In genomic region chr1:25814688-25815087, GRCh38 we compare ENCODE assay signal across 18 cellular contexts. TPM values are rescaled to one million over a fixed set of nuclear protein-coding genes. Genes with fewer than 3 reads are reported as not detected.
DNase-seq lines count a peak whose midpoint lies in the region; ATAC-seq and TF ChIP-seq lines count a peak whose summit lies in the region.
"Had no signal": no experiment of that assay in that cellular context is flagged by ENCODE, and none has a peak within 500 bp of the region (broad histone marks: within the 10 kb centered on the region; RNA-seq: fewer than 3 reads in every experiment).

No MANE protein-coding gene starts in this region.

- peaks cover 20% of the 10 kb centered on the region for H3K4me1 Mint-ChIP-seq in activated T-cell treated with anti-CD3 and anti-CD28 coated beads, Interleukin-2, amount 50 U/mL, for 24 hours (ENCODE audit: low read depth)
- H3K4me1 Mint-ChIP-seq in activated T-cell treated with anti-CD3 and anti-CD28 coated beads, Interleukin-2, amount 50 U/mL, for 4 hours (ENCODE audit: low read depth), result peaks cover 18% of the 10 kb centered on the region
- peaks cover 16 to 31% of the 10 kb centered on the region in 2 donors for H3K4me1 Mint-ChIP-seq in stimulated activated naive B cell treated with anti-CD40 and anti-IgM and Interleukin-4, amounts not matched to agents 10 μg/mL and 1 μg/mL and 100 μg/mL, for 72 hours

- no peak for ATAC-seq in activated T-cell treated with anti-CD3 and anti-CD28 coated beads, Interleukin-2, amount 50 U/mL, for 4 hours
- ATAC-seq in stimulated activated naive B cell treated with anti-CD40 and anti-IgM and Interleukin-4, amounts not matched to agents 10 μg/mL and 1 μg/mL and 100 μg/mL, for 72 hours (replicated peaks), result no peak
- no peak for ATAC-seq in GM21786 (IDR thresholded peaks at IDR 0.05; ENCODE audit: unreplicated experiment)

- peaks cover 37% of the 10 kb centered on the region for H3K36me3 Mint-ChIP-seq in activated T-cell treated with anti-CD3 and anti-CD28 coated beads, Interleukin-2, amount 50 U/mL, for 24 hours (ENCODE audit: low read depth)
- no peaks in the 10 kb centered on the region for H3K36me3 Mint-ChIP-seq in activated T-cell treated with anti-CD3 and anti-CD28 coated beads, Interleukin-2, amount 50 U/mL, for 4 hours (ENCODE audit: insufficient read depth)
- peaks cover 5 to 10% of the 10 kb centered on the region in 2 donors for H3K36me3 Mint-ChIP-seq in stimulated activated naive B cell treated with anti-CD40 and anti-IgM and Interleukin-4, amounts not matched to agents 10 μg/mL and 1 μg/mL and 100 μg/mL, for 72 hours

- POLR2A ChIA-PET in RWPE1 (lab: Yijun Ruan, JAX; ENCODE audit: low non-redundant PET), result no interaction called here

- no peak for DNase-seq in activated T-cell treated with anti-CD3 and anti-CD28 coated beads, Interleukin-2, amount 50 U/mL, for 24 hours
- DNase-seq in activated T-cell treated with anti-CD3 and anti-CD28 coated beads, Interleukin-2, amount 50 U/mL, for 4 hours, result no peak
- DNase-seq in RWPE1 (ENCODE audit: low spot score), result no peak
- peak; percentile 37 for DNase-seq in islet precursor cell
- no peak for DNase-seq in stimulated activated naive B cell treated with anti-CD40 and anti-IgM and Interleukin-4, amounts not matched to agents 10 μg/mL and 1 μg/mL and 100 μg/mL, for 72 hours
- no peak for DNase-seq in DMS114 treated with DMSO at 0.1 percent for 48 hours (lab: John Stamatoyannopoulos, UW; ENCODE audit: unreplicated experiment)
- no peak for DNase-seq in HT-29 (ENCODE audit: low spot score)
- DNase-seq: BE2C; CD8-positive, alpha-beta memory T cell; HFFc6; MV-4-11; NCI-H1694 treated with DMSO at 0.1 percent for 48 hours; NCI-H510A; NCI-H82; OCI-M1; SHP77 treated with DMSO at 0.1 percent for 48 hours had no signal

- peak overlapping the region; percentile 23 for H3K27ac Mint-ChIP-seq in activated T-cell treated with anti-CD3 and anti-CD28 coated beads, Interleukin-2, amount 50 U/mL, for 24 hours
- peak overlapping the region; percentile 74 for H3K27ac Mint-ChIP-seq in stimulated activated naive B cell treated with anti-CD40 and anti-IgM and Interleukin-4, amounts not matched to agents 10 μg/mL and 1 μg/mL and 100 μg/mL, for 72 hours
- H3K27ac Mint-ChIP-seq: HFFc6 had no signal

- no peaks in the 10 kb centered on the region for H3K9me3 Mint-ChIP-seq in activated T-cell treated with anti-CD3 and anti-CD28 coated beads, Interleukin-2, amount 50 U/mL, for 24 hours
- no peaks in the 10 kb centered on the region for H3K9me3 Mint-ChIP-seq in activated T-cell treated with anti-CD3 and anti-CD28 coated beads, Interleukin-2, amount 50 U/mL, for 4 hours
- H3K9me3 Mint-ChIP-seq in stimulated activated naive B cell treated with anti-CD40 and anti-IgM and Interleukin-4, amounts not matched to agents 10 μg/mL and 1 μg/mL and 100 μg/mL, for 72 hours, result no peaks in the 10 kb centered on the region
- H3K9me3 Mint-ChIP-seq: CD8-positive, alpha-beta memory T cell; HFFc6 had no signal

- CTCF ChIA-PET in RWPE1 (lab: Yijun Ruan, JAX), result no interaction called here

- H3K27me3 Mint-ChIP-seq in activated T-cell treated with anti-CD3 and anti-CD28 coated beads, Interleukin-2, amount 50 U/mL, for 24 hours, result no peaks in the 10 kb centered on the region
- no peaks in the 10 kb centered on the region for H3K27me3 Mint-ChIP-seq in activated T-cell treated with anti-CD3 and anti-CD28 coated beads, Interleukin-2, amount 50 U/mL, for 4 hours (ENCODE audit: low read depth)
- no peaks in the 10 kb centered on the region for H3K27me3 Mint-ChIP-seq in stimulated activated naive B cell treated with anti-CD40 and anti-IgM and Interleukin-4, amounts not matched to agents 10 μg/mL and 1 μg/mL and 100 μg/mL, for 72 hours

- TF ChIP-seq CTCF in RWPE1 (conservative IDR thresholded peaks at IDR 0.05; ENCODE audit: low read depth), result no peak

- H3K4me3 Mint-ChIP-seq in activated T-cell treated with anti-CD3 and anti-CD28 coated beads, Interleukin-2, amount 50 U/mL, for 24 hours, result no peak overlapping the region
- H3K4me3 Mint-ChIP-seq in activated T-cell treated with anti-CD3 and anti-CD28 coated beads, Interleukin-2, amount 50 U/mL, for 4 hours, result no peak overlapping the region
- H3K4me3 Mint-ChIP-seq in stimulated activated naive B cell treated with anti-CD40 and anti-IgM and Interleukin-4, amounts not matched to agents 10 μg/mL and 1 μg/mL and 100 μg/mL, for 72 hours, result no peak overlapping the region
- H3K4me3 Mint-ChIP-seq: CD8-positive, alpha-beta memory T cell; HFFc6 had no signal

- H3K27ac ChIP-seq in RWPE1, result 0 out of 2 replicates have a peak overlapping the region, but pooled peaks have one; percentile 8
- H3K27ac ChIP-seq: KMS-11 had no signal

RNA-seq across cellular contexts. Expression of gene MTFR1L, which starts 5.1 kb away (rescaled TPM):
- 10 to 100 TPM; 27.7 to 37.4 (median 35.5) TPM for total RNA-seq in activated T-cell treated with anti-CD3 and anti-CD28 coated beads, Interleukin-2, amount 50 U/mL, for 4 hours
- 13.6 and 22.0 TPM in 2 replicates for total RNA-seq in HT-29 (2014; rRNA removed; shearing (Covaris generic))

RNA-seq across cellular contexts. Expression of gene SELENON, which starts 14.7 kb away (rescaled TPM):
- total RNA-seq in activated T-cell treated with anti-CD3 and anti-CD28 coated beads, Interleukin-2, amount 50 U/mL, for 4 hours, result 10 to 100 TPM; 18.9 to 23.8 (median 22.2) TPM
- 1.3 and 2.2 TPM in 2 replicates for total RNA-seq in HT-29 (2014; rRNA removed; shearing (Covaris generic))

RNA-seq across cellular contexts. Expression of gene AUNIP, which starts 44.6 kb away (rescaled TPM):
- 1 to 10 TPM; 4.1 to 4.6 (median 4.5) TPM for total RNA-seq in activated T-cell treated with anti-CD3 and anti-CD28 coated beads, Interleukin-2, amount 50 U/mL, for 4 hours
- total RNA-seq in HT-29 (2014; rRNA removed; shearing (Covaris generic)), result 8.3 and 11.4 TPM in 2 replicates
